In genomic region chr3:111864821-111865656, GRCh38 we compare ENCODE assay signal across 9 cellular contexts. TPM values are rescaled to one million over a fixed set of nuclear protein-coding genes. Genes with fewer than 3 reads are reported as not detected.
DNase-seq lines count a peak whose midpoint lies in the region; ATAC-seq and TF ChIP-seq lines count a peak whose summit lies in the region.
"Had no signal": no experiment of that assay in that cellular context is flagged by ENCODE, and none has a peak within 500 bp of the region (broad histone marks: within the 10 kb centered on the region; RNA-seq: fewer than 3 reads in every experiment).

No MANE protein-coding gene starts in this region.

- BruUV-seq in HCT116 (replicated peaks; lab: Mats Ljungman, UMichigan), result no TSS peak

- H3K9ac ChIP-seq in HCT116 (ENCODE audit: low read length) (peak overlapping the region; percentile 81; the same call in 1 of the 2 replicates), subcutaneous abdominal adipose tissue (ENCODE audit: low read length in 5 of 5) (peak overlapping the region in 2 of 5 donors; percentile 0 to 41)

- H2AFZ ChIP-seq in HCT116 (ENCODE audit: low read depth, low read length, poor library complexity, severe bottlenecking), result no peak overlapping the region

- no peak overlapping the region for H3K4me3 ChIP-seq in HCT116 (replicated peaks in 1 of 2; ENCODE audit: low read depth in 1 of 2, low read length in 2 of 2)
- H3K4me3 ChIP-seq in kidney epithelial cell (ENCODE audit: low read depth, low read length), result no peak overlapping the region
- peak overlapping the region in 4 of 5 donors; percentile 8 to 23 (median 16) for H3K4me3 ChIP-seq in subcutaneous abdominal adipose tissue (ENCODE audit: low read depth in 1 of 5, low read length in 5 of 5)

- no peaks in the 10 kb centered on the region for H3K9me3 ChIP-seq in HCT116 (ENCODE audit: control insufficient read depth in 1 of 2, insufficient read depth in 1 of 2, low read depth in 1 of 2, low read length in 2 of 2)
- H3K9me3 ChIP-seq in subcutaneous abdominal adipose tissue (ENCODE audit: control insufficient read depth in 5 of 5, low read length in 5 of 5), result no peaks in the 10 kb centered on the region

- TF ChIP-seq POLR2A in HCT116 (IDR thresholded peaks at IDR 0.05; ENCODE audit: borderline replicate concordance, extremely low read depth, insufficient read depth, insufficient read length), result no peak

- CTCF ChIA-PET in HCT116 (lab: Charles Lee), result interaction anchor here (1.3 kb wide), 1 partner anchor 287 kb away, joined by 3 read pairs; no protein-coding TSS in a partner anchor

- RAD21 ChIA-PET in HCT116 (lab: Charles Lee; ENCODE audit: low non-redundant PET in 1 of 2, low total read pairs in 2 of 2, uncharacterized antibody in 2 of 2, unreplicated experiment in 2 of 2), result no interaction called here

- DNase-seq in HCT116 (ENCODE audit: low read depth, low spot score) (no peak), amniotic stem cell (lab: John Stamatoyannopoulos, UW) (peak; percentile 41), kidney epithelial cell (ENCODE audit: low read depth) (no peak), COR-L47 (lab: John Stamatoyannopoulos, UW) (no peak), cerebellar cortex (ENCODE audit: low spot score) (no peak), NCI-H2081 treated with DMSO at 0.1 percent for 48 hours (lab: John Stamatoyannopoulos, UW) (no peak)
- DNase-seq: activated CD4-positive, alpha-beta memory T cell treated with anti-CD3 and anti-CD28 coated beads for 36 hours had no signal

- intact Hi-C loops in HCT116 (cut with micrococcal nuclease), result loop anchor here (5.0 kb wide), 1 partner anchor 128 kb away; no protein-coding TSS in a partner anchor

- H3K9me2 ChIP-seq in HCT116 (ENCODE audit: insufficient read depth), result no peaks in the 10 kb centered on the region

- H4K20me1 ChIP-seq in HCT116 (ENCODE audit: insufficient read depth), result no peaks in the 10 kb centered on the region

- peaks cover 100% of the 10 kb centered on the region for H3K79me2 ChIP-seq in HCT116 (ENCODE audit: insufficient read depth, low read length)

- ATAC-seq in HCT116 (no peak), esophagus mucosa (no peak)

- peaks cover 62 to 89% of the 10 kb centered on the region in 2 experiments for H3K4me1 ChIP-seq in HCT116 (ENCODE audit: control insufficient read depth in 1 of 2, insufficient read depth in 2 of 2, low read length in 2 of 2)
- peaks cover 0 to 78% (median 72%) of the 10 kb centered on the region in 5 donors for H3K4me1 ChIP-seq in subcutaneous abdominal adipose tissue (ENCODE audit: control insufficient read depth in 5 of 5, insufficient read depth in 5 of 5, low read length in 5 of 5)

- peak overlapping the region; percentile 85 for H3K4me2 ChIP-seq in HCT116 (ENCODE audit: low read length)

- no peaks in the 10 kb centered on the region; a peak in 1 of 4 replicates for H3K36me3 ChIP-seq in HCT116 (ENCODE audit: control insufficient read depth in 1 of 2, insufficient read depth in 2 of 2, low read length in 2 of 2)
- H3K36me3 ChIP-seq in kidney epithelial cell (ENCODE audit: control insufficient read depth, insufficient read depth, low read length), result peaks cover 1% of the 10 kb centered on the region
- H3K36me3 ChIP-seq in subcutaneous abdominal adipose tissue (ENCODE audit: control insufficient read depth in 5 of 5, insufficient read depth in 5 of 5, low read length in 5 of 5), result peaks cover 0 to 4% (median 0%) of the 10 kb centered on the region in 5 donors

- TF ChIP-seq CTCF in HCT116 (IDR thresholded peaks at IDR 0.05 in 2 of 3, conservative IDR thresholded peaks at IDR 0.05 in 1 of 3; ENCODE audit: borderline replicate concordance in 1 of 3, insufficient read depth in 1 of 3, low read depth in 2 of 3, low read length in 2 of 3) (peak; percentile 10 to 33 (median 12); a peak in 2 of 6 replicates), kidney epithelial cell (IDR thresholded peaks at IDR 0.05; ENCODE audit: insufficient read depth, low read length, poor library complexity, severe bottlenecking) (peak; percentile 36)

- peak; percentile 58 for TF ChIP-seq RAD21 in HCT116 (IDR thresholded peaks at IDR 0.05; ENCODE audit: low read depth)

- no peaks in the 10 kb centered on the region for H3K27me3 ChIP-seq in HCT116 (ENCODE audit: insufficient read depth, low read length)
- H3K27me3 ChIP-seq in kidney epithelial cell (ENCODE audit: control insufficient read depth, insufficient read depth, low read length), result no peaks in the 10 kb centered on the region
- no peaks in the 10 kb centered on the region for H3K27me3 ChIP-seq in subcutaneous abdominal adipose tissue (ENCODE audit: control insufficient read depth in 5 of 5, insufficient read depth in 4 of 5, low read length in 5 of 5)

- POLR2A ChIA-PET in HCT116 (lab: Charles Lee), result interaction anchor here (1.3 kb wide), 1 partner anchor 114 kb away, joined by 3 read pairs; the partner anchor contains the start of gene ABHD10

- H3K27ac ChIP-seq in HCT116 (ENCODE audit: low read depth, low read length) (peak overlapping the region; percentile 96; the same call in 1 of the 2 replicates), subcutaneous abdominal adipose tissue (ENCODE audit: low read depth, low read length) (peak overlapping the region; percentile 96)

TF ChIP-seq in HCT116, 20 proteins besides CTCF, POLR2A, EP300 and RAD21:
- TF ChIP-seq EZH2 (IDR thresholded peaks at IDR 0.05), result no peak
- no peak for TF ChIP-seq MAX (IDR thresholded peaks at IDR 0.05)
- TF ChIP-seq POLR2AphosphoS5 (IDR thresholded peaks at IDR 0.05; ENCODE audit: low read depth, low read length), result 0 out of 2 replicates have a peak, but pooled peaks have one; percentile 8

RNA-seq across cellular contexts. Expression of gene PHLDB2, which starts 6.0 kb away (rescaled TPM):
- total RNA-seq in HCT116 (2021; ENCODE audit: unreplicated experiment) (143 TPM), kidney epithelial cell (57.2 and 57.6 TPM in 2 replicates), esophagus mucosa (22.2 TPM)
- polyA plus RNA-seq in HCT116 (2012), result 37.9 and 46.8 TPM in 2 replicates

Comparison
In these comparisons a context has a peak if more than half of its experiments do, and no peak if none do; other contexts are left out.
1. H3K4me3 ChIP-seq: peak in subcutaneous abdominal adipose tissue (4 of 5); none in HCT116 (0 of 2) and kidney epithelial cell (single experiment).